Comparison of ENCODE assay signal across 1 cellular context in the genomic region with DNA sequence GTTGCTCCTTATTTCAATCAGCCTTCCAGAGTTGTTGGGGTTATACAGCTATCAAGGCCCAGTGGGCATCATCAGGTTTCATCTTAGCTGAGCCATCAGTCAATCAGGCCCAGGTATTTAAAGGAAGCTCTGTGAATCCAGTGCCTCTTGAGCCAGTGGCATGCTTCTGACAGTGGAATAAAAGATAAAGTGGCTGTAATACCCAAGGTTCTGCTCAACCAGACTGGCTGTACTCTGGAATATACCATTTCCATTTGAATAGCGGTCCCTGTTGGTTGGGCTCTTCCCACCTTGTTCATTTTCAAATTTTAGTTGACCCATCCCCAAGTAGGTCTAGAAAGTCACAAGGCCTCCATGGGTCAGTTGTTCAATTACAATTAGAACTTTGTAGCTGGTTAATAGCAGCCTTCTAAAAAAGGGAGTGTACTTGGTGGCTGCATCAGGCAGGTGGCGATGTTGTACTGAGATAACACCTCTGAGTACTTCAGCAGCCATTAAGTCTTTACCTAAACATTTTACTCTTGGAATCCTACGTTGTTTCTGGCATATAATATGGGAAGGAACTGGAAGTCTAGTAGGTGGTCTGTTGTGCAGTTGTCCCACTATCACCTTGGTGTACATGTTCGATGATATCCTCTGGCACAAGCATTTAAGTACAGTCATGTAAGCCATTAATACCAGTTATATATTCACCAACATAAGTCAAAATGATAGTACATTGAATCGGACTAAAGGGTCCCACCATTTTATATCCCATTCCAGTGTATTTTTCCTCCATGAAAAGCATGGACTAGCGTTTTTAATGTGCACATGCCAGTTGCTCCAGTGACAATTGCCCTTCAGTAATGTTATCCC.
TF ChIP-seq lines count a peak whose summit lies in the region.

No MANE protein-coding gene starts in this region.

TF ChIP-seq in HepG2, 621 proteins besides CTCF, POLR2A, EP300 and RAD21 (continued from another document):
- TF ChIP-seq ZNF362 (CRISPR knock-in tag; IDR thresholded peaks at IDR 0.05; ENCODE audit: borderline replicate concordance) (no peak), ZNF24 (IDR thresholded peaks at IDR 0.05) (no peak)
TF ChIP-seq in HepG2: peak in this region for 20.
